In the genomic region with DNA sequence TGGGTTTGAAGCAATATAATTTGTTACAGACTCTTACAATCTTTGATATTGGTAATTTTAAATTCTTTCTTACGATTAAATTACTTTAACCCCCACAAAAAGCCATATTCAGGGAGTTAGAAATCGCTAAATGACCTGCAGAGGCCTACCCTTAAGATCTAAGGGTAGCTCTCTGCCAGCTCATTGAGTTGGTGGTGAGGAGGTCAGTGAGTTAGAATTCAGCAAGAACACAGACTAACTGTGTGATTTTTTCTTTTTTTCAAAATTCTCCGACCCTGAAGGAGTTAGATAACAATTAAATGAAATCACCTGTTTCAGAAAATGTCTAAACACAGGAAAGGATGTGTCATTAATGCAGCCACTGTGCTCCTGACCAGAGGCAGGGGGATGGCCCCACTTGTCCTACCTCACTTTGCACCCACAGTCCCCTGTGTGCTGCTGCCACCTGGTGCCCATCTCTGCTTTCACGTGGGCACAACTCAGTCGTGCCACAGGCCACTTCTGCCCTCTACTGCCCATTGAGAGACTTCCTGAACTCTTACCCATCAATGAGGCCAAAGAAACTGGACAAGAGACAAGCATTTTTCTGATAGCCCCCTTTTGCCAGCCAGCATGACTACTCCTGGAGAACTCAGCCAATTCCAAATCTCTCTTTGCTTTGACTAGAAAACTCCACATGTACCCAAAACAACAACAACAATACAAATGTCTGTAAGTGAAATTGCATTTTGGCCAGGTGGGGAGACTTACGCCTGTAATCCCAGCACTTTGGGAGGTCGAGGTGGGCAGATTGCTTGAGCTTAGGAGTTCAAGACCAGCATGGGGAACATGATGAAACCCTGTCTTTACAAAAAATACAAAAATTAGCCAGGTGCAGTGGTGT, we compare ENCODE assay signal across 1 cellular context.
TF ChIP-seq lines count a peak whose summit lies in the region.

No MANE protein-coding gene starts in this region.

TF ChIP-seq in GM12878, 131 proteins besides CTCF, POLR2A, EP300 and RAD21 (continued from another document and continues in another):
- TF ChIP-seq, protein P1, sequence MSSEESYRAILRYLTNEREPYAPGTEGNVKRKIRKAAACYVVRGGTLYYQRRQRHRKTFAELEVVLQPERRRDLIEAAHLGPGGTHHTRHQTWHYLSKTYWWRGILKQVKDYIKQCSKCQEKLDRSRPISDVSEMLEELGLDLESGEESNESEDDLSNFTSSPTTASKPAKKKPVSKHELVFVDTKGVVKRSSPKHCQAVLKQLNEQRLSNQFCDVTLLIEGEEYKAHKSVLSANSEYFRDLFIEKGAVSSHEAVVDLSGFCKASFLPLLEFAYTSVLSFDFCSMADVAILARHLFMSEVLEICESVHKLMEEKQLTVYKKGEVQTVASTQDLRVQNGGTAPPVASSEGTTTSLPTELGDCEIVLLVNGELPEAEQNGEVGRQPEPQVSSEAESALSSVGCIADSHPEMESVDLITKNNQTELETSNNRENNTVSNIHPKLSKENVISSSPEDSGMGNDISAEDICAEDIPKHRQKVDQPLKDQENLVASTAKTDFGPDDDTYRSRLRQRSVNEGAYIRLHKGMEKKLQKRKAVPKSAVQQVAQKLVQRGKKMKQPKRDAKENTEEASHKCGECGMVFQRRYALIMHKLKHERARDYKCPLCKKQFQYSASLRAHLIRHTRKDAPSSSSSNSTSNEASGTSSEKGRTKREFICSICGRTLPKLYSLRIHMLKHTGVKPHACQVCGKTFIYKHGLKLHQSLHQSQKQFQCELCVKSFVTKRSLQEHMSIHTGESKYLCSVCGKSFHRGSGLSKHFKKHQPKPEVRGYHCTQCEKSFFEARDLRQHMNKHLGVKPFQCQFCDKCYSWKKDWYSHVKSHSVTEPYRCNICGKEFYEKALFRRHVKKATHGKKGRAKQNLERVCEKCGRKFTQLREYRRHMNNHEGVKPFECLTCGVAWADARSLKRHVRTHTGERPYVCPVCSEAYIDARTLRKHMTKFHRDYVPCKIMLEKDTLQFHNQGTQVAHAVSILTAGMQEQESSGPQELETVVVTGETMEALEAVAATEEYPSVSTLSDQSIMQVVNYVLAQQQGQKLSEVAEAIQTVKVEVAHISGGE (CRISPR knock-in tag; IDR thresholded peaks at IDR 0.05) = no peak
- TF ChIP-seq, protein P2, sequence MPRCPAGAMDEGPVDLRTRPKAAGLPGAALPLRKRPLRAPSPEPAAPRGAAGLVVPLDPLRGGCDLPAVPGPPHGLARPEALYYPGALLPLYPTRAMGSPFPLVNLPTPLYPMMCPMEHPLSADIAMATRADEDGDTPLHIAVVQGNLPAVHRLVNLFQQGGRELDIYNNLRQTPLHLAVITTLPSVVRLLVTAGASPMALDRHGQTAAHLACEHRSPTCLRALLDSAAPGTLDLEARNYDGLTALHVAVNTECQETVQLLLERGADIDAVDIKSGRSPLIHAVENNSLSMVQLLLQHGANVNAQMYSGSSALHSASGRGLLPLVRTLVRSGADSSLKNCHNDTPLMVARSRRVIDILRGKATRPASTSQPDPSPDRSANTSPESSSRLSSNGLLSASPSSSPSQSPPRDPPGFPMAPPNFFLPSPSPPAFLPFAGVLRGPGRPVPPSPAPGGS (IDR thresholded peaks at IDR 0.05; ENCODE audit: borderline replicate concordance, insufficient read depth, low read depth, low read length, poor library complexity, severe bottlenecking) = no peak
- no peak for TF ChIP-seq MXI1 (IDR thresholded peaks at IDR 0.05; ENCODE audit: low read depth, low read length)
- TF ChIP-seq, protein P3, sequence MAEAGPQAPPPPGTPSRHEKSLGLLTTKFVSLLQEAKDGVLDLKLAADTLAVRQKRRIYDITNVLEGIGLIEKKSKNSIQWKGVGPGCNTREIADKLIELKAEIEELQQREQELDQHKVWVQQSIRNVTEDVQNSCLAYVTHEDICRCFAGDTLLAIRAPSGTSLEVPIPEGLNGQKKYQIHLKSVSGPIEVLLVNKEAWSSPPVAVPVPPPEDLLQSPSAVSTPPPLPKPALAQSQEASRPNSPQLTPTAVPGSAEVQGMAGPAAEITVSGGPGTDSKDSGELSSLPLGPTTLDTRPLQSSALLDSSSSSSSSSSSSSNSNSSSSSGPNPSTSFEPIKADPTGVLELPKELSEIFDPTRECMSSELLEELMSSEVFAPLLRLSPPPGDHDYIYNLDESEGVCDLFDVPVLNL (IDR thresholded peaks at IDR 0.05; ENCODE audit: low read depth, low read length) = no peak
- TF ChIP-seq ZZZ3 (IDR thresholded peaks at IDR 0.05; ENCODE audit: control insufficient read depth, insufficient read length, low read depth) = no peak
- TF ChIP-seq, protein P4, sequence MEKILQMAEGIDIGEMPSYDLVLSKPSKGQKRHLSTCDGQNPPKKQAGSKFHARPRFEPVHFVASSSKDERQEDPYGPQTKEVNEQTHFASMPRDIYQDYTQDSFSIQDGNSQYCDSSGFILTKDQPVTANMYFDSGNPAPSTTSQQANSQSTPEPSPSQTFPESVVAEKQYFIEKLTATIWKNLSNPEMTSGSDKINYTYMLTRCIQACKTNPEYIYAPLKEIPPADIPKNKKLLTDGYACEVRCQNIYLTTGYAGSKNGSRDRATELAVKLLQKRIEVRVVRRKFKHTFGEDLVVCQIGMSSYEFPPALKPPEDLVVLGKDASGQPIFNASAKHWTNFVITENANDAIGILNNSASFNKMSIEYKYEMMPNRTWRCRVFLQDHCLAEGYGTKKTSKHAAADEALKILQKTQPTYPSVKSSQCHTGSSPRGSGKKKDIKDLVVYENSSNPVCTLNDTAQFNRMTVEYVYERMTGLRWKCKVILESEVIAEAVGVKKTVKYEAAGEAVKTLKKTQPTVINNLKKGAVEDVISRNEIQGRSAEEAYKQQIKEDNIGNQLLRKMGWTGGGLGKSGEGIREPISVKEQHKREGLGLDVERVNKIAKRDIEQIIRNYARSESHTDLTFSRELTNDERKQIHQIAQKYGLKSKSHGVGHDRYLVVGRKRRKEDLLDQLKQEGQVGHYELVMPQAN (conservative IDR thresholded peaks at IDR 0.05) = no peak
- TF ChIP-seq RAD51 (IDR thresholded peaks at IDR 0.05) = no peak
- TF ChIP-seq, protein P5, sequence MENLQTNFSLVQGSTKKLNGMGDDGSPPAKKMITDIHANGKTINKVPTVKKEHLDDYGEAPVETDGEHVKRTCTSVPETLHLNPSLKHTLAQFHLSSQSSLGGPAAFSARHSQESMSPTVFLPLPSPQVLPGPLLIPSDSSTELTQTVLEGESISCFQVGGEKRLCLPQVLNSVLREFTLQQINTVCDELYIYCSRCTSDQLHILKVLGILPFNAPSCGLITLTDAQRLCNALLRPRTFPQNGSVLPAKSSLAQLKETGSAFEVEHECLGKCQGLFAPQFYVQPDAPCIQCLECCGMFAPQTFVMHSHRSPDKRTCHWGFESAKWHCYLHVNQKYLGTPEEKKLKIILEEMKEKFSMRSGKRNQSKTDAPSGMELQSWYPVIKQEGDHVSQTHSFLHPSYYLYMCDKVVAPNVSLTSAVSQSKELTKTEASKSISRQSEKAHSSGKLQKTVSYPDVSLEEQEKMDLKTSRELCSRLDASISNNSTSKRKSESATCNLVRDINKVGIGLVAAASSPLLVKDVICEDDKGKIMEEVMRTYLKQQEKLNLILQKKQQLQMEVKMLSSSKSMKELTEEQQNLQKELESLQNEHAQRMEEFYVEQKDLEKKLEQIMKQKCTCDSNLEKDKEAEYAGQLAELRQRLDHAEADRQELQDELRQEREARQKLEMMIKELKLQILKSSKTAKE (IDR thresholded peaks at IDR 0.05; ENCODE audit: low read depth, poor library complexity, severe bottlenecking) = peak; percentile 19
- TF ChIP-seq FOXM1 (IDR thresholded peaks at IDR 0.05; ENCODE audit: low read depth, low read length) = peak; percentile 46; the same call in 1 of the 2 replicates
- no peak for TF ChIP-seq CBFB (IDR thresholded peaks at IDR 0.05; ENCODE audit: low read depth)
- no peak for TF ChIP-seq SIX5 (IDR thresholded peaks at IDR 0.05; ENCODE audit: low read depth, low read length, severe bottlenecking)
- TF ChIP-seq, protein P6, sequence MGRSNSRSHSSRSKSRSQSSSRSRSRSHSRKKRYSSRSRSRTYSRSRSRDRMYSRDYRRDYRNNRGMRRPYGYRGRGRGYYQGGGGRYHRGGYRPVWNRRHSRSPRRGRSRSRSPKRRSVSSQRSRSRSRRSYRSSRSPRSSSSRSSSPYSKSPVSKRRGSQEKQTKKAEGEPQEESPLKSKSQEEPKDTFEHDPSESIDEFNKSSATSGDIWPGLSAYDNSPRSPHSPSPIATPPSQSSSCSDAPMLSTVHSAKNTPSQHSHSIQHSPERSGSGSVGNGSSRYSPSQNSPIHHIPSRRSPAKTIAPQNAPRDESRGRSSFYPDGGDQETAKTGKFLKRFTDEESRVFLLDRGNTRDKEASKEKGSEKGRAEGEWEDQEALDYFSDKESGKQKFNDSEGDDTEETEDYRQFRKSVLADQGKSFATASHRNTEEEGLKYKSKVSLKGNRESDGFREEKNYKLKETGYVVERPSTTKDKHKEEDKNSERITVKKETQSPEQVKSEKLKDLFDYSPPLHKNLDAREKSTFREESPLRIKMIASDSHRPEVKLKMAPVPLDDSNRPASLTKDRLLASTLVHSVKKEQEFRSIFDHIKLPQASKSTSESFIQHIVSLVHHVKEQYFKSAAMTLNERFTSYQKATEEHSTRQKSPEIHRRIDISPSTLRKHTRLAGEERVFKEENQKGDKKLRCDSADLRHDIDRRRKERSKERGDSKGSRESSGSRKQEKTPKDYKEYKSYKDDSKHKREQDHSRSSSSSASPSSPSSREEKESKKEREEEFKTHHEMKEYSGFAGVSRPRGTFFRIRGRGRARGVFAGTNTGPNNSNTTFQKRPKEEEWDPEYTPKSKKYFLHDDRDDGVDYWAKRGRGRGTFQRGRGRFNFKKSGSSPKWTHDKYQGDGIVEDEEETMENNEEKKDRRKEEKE (IDR thresholded peaks at IDR 0.05) = no peak
- no peak for TF ChIP-seq BACH1 (IDR thresholded peaks at IDR 0.05; ENCODE audit: borderline replicate concordance)
- TF ChIP-seq FOXK2 (IDR thresholded peaks at IDR 0.05) = no peak
- no peak for TF ChIP-seq ZNF24 (IDR thresholded peaks at IDR 0.05)
- TF ChIP-seq BHLHE40 (IDR thresholded peaks at IDR 0.05; ENCODE audit: borderline replicate concordance in 1 of 2, low read depth in 2 of 2, low read length in 1 of 2) = peak; percentile 57 to 58; a peak in 3 of 4 replicates
- TF ChIP-seq DPF2 (IDR thresholded peaks at IDR 0.05) = no peak
- TF ChIP-seq SIN3A (IDR thresholded peaks at IDR 0.05; ENCODE audit: low read depth, low read length) = no peak
- TF ChIP-seq SUZ12 (IDR thresholded peaks at IDR 0.05; ENCODE audit: unreplicated experiment) = no peak
- TF ChIP-seq, protein P7, sequence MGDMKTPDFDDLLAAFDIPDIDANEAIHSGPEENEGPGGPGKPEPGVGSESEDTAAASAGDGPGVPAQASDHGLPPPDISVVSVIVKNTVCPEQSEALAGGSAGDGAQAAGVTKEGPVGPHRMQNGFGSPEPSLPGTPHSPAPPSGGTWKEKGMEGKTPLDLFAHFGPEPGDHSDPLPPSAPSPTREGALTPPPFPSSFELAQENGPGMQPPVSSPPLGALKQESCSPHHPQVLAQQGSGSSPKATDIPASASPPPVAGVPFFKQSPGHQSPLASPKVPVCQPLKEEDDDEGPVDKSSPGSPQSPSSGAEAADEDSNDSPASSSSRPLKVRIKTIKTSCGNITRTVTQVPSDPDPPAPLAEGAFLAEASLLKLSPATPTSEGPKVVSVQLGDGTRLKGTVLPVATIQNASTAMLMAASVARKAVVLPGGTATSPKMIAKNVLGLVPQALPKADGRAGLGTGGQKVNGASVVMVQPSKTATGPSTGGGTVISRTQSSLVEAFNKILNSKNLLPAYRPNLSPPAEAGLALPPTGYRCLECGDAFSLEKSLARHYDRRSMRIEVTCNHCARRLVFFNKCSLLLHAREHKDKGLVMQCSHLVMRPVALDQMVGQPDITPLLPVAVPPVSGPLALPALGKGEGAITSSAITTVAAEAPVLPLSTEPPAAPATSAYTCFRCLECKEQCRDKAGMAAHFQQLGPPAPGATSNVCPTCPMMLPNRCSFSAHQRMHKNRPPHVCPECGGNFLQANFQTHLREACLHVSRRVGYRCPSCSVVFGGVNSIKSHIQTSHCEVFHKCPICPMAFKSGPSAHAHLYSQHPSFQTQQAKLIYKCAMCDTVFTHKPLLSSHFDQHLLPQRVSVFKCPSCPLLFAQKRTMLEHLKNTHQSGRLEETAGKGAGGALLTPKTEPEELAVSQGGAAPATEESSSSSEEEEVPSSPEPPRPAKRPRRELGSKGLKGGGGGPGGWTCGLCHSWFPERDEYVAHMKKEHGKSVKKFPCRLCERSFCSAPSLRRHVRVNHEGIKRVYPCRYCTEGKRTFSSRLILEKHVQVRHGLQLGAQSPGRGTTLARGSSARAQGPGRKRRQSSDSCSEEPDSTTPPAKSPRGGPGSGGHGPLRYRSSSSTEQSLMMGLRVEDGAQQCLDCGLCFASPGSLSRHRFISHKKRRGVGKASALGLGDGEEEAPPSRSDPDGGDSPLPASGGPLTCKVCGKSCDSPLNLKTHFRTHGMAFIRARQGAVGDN (IDR thresholded peaks at IDR 0.05) = no peak
- peak; percentile 94 for TF ChIP-seq SMARCA5 (IDR thresholded peaks at IDR 0.05)
- no peak for TF ChIP-seq TCF3 (IDR thresholded peaks at IDR 0.05; ENCODE audit: borderline replicate concordance, insufficient read depth, low read depth, low read length)
- TF ChIP-seq, protein P8, sequence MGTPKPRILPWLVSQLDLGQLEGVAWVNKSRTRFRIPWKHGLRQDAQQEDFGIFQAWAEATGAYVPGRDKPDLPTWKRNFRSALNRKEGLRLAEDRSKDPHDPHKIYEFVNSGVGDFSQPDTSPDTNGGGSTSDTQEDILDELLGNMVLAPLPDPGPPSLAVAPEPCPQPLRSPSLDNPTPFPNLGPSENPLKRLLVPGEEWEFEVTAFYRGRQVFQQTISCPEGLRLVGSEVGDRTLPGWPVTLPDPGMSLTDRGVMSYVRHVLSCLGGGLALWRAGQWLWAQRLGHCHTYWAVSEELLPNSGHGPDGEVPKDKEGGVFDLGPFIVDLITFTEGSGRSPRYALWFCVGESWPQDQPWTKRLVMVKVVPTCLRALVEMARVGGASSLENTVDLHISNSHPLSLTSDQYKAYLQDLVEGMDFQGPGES (IDR thresholded peaks at IDR 0.05) = no peak
- no peak for TF ChIP-seq ESRRA (IDR thresholded peaks at IDR 0.05; ENCODE audit: low read length)
- TF ChIP-seq, protein P9, sequence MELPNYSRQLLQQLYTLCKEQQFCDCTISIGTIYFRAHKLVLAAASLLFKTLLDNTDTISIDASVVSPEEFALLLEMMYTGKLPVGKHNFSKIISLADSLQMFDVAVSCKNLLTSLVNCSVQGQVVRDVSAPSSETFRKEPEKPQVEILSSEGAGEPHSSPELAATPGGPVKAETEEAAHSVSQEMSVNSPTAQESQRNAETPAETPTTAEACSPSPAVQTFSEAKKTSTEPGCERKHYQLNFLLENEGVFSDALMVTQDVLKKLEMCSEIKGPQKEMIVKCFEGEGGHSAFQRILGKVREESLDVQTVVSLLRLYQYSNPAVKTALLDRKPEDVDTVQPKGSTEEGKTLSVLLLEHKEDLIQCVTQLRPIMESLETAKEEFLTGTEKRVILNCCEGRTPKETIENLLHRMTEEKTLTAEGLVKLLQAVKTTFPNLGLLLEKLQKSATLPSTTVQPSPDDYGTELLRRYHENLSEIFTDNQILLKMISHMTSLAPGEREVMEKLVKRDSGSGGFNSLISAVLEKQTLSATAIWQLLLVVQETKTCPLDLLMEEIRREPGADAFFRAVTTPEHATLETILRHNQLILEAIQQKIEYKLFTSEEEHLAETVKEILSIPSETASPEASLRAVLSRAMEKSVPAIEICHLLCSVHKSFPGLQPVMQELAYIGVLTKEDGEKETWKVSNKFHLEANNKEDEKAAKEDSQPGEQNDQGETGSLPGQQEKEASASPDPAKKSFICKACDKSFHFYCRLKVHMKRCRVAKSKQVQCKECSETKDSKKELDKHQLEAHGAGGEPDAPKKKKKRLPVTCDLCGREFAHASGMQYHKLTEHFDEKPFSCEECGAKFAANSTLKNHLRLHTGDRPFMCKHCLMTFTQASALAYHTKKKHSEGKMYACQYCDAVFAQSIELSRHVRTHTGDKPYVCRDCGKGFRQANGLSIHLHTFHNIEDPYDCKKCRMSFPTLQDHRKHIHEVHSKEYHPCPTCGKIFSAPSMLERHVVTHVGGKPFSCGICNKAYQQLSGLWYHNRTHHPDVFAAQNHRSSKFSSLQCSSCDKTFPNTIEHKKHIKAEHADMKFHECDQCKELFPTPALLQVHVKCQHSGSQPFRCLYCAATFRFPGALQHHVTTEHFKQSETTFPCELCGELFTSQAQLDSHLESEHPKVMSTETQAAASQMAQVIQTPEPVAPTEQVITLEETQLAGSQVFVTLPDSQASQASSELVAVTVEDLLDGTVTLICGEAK (IDR thresholded peaks at IDR 0.05; ENCODE audit: borderline replicate concordance) = no peak
- TF ChIP-seq TARDBP (IDR thresholded peaks at IDR 0.05; ENCODE audit: borderline replicate concordance) = no peak
- TF ChIP-seq HDGF (IDR thresholded peaks at IDR 0.05) = no peak
